In genomic region chr12:57772429-57773322, GRCh38 we compare ENCODE assay signal across 8 cellular contexts. TPM values are rescaled to one million over a fixed set of nuclear protein-coding genes. Genes with fewer than 3 reads are reported as not detected.
DNase-seq lines count a peak whose midpoint lies in the region; ATAC-seq and TF ChIP-seq lines count a peak whose summit lies in the region.

Gene EEF1AKMT3 (plus strand): TSS chr12:57772614. CDS start chr12:57772725, 111 bp downstream.

- H3K4me3 Mint-ChIP-seq in chondrocyte (ENCODE audit: unreplicated experiment), result peak within 1 kb of the TSS; percentile 100
- peak within 1 kb of the TSS; percentile 94 for H3K4me3 Mint-ChIP-seq in stimulated activated effector memory CD8-positive, alpha-beta T cell treated with anti-CD3 and anti-CD28 coated beads, Interleukin-12 subunit alpha, Interleukin-12 subunit beta, amount 100 ng/mL, for 72 hours

- no peaks in the 10 kb centered on the region for H3K27me3 Mint-ChIP-seq in chondrocyte (ENCODE audit: low read depth)

- H3K9me3 Mint-ChIP-seq in chondrocyte (ENCODE audit: low read depth), result no peaks in the 10 kb centered on the region
- H3K9me3 Mint-ChIP-seq in stimulated activated effector memory CD8-positive, alpha-beta T cell treated with anti-CD3 and anti-CD28 coated beads, Interleukin-12 subunit alpha, Interleukin-12 subunit beta, amount 100 ng/mL, for 72 hours, result no peaks in the 10 kb centered on the region

- no peak for TF ChIP-seq CTCF in chondrocyte (IDR thresholded peaks at IDR 0.05)

- H3K36me3 Mint-ChIP-seq in chondrocyte (ENCODE audit: low read depth), result peaks cover 28% of the 10 kb centered on the region
- H3K36me3 Mint-ChIP-seq in stimulated activated effector memory CD8-positive, alpha-beta T cell treated with anti-CD3 and anti-CD28 coated beads, Interleukin-12 subunit alpha, Interleukin-12 subunit beta, amount 100 ng/mL, for 72 hours, result peaks cover 61% of the 10 kb centered on the region

- H3K4me1 Mint-ChIP-seq in chondrocyte (ENCODE audit: low read depth), result peaks cover 22% of the 10 kb centered on the region
- peaks cover 39% of the 10 kb centered on the region for H3K4me1 Mint-ChIP-seq in stimulated activated effector memory CD8-positive, alpha-beta T cell treated with anti-CD3 and anti-CD28 coated beads, Interleukin-12 subunit alpha, Interleukin-12 subunit beta, amount 100 ng/mL, for 72 hours

- DNase-seq in AML-193 (lab: John Stamatoyannopoulos, UW) (peak; percentile 37 to 38), SHP77 (lab: John Stamatoyannopoulos, UW) (peak; percentile 47 to 66), chondrocyte (ENCODE audit: low spot score) (no peak), kidney tubule cell (ENCODE audit: low spot score) (peak; percentile 66), NCI-H1105 (lab: John Stamatoyannopoulos, UW) (no peak)
- peak in 1 of 2 donors; percentile 68 for DNase-seq in stimulated activated effector memory CD8-positive, alpha-beta T cell treated with anti-CD3 and anti-CD28 coated beads, Interleukin-12 subunit alpha, Interleukin-12 subunit beta, amount 100 ng/mL, for 72 hours (ENCODE audit: low spot score in 2 of 2)

- H3K27ac Mint-ChIP-seq in chondrocyte (ENCODE audit: unreplicated experiment), result peak within 1 kb of the TSS; percentile 100
- peak within 1 kb of the TSS; percentile 99 for H3K27ac Mint-ChIP-seq in stimulated activated effector memory CD8-positive, alpha-beta T cell treated with anti-CD3 and anti-CD28 coated beads, Interleukin-12 subunit alpha, Interleukin-12 subunit beta, amount 100 ng/mL, for 72 hours

- ATAC-seq in GM18907 (IDR thresholded peaks at IDR 0.05; ENCODE audit: unreplicated experiment) (peak; percentile 30), HG03439 (IDR thresholded peaks at IDR 0.05; ENCODE audit: unreplicated experiment) (peak; percentile 27)
- ATAC-seq in stimulated activated effector memory CD8-positive, alpha-beta T cell treated with anti-CD3 and anti-CD28 coated beads, Interleukin-12 subunit alpha, Interleukin-12 subunit beta, amount 100 ng/mL, for 72 hours, result peak; percentile 35

RNA-seq across cellular contexts. Expression of gene EEF1AKMT3, which starts in this region (rescaled TPM):
- total RNA-seq in chondrocyte, result 13.0 to 14.8 TPM (median 13.6 TPM) in 3 replicates

Comparison
In these comparisons a context has a peak if more than half of its experiments do, and no peak if none do; other contexts are left out.
1. DNase-seq: peak in AML-193 (2 of 2), SHP77 (2 of 2) and kidney tubule cell (single experiment); none in chondrocyte (single experiment) and NCI-H1105 (single experiment).
2. Peak in every context shown above with its lines, with median percentiles within 50 percentile points of each other: ATAC-seq.